In the genomic region with DNA sequence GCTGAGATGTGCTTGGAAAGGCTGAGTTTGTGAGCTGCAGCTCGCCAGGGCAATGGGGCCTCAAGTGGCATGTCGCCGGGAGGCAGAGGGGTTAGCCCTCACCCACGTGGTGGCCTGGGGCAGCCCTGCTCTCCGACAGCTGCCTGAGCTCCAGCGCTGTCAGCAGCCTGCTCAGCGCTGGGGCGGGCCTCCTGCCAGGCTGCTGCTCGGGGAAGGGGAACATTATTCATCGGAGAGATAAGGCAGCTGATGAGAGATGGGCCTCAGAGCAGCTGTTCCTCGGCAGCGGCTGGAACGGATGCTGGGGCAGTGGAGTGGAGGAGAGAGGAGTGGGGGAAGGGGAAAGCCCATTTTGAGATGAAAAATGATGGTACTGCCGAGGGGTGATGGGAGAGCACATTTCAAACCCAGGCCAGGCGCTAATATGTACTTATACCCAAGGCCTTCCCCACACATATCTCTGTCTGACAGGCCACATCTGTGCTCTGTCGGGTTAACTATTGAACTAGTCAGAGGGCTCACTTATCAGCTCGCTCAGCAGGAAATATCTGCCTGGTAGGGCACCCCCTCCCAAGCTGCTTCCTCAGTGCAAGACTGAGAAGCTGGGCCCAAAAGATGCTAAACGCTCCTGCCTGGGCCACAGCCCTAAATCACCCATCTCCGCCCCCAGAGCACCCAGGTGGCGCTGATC, we compare ENCODE assay signal across 8 cellular contexts.
DNase-seq lines count a peak whose midpoint lies in the region; ATAC-seq, FAIRE-seq and TF ChIP-seq lines count a peak whose summit lies in the region.

No MANE protein-coding gene starts in this region.

- H3K9ac ChIP-seq in endothelial cell of umbilical vein (replicated peaks; ENCODE audit: extremely low read depth, insufficient read depth, low read length), result no peak overlapping the region

- H2AFZ ChIP-seq in endothelial cell of umbilical vein (ENCODE audit: low read depth, low read length), result no peak overlapping the region

- no peaks in the 10 kb centered on the region for H3K4me1 Mint-ChIP-seq in Calu3 (ENCODE audit: low read depth, unreplicated experiment)

- no peak for FAIRE-seq in endothelial cell of umbilical vein (lab: Jason Lieb, UNC)

- DNase-seq in Calu3 (peak; percentile 2), NCI-H524 (lab: John Stamatoyannopoulos, UW) (peak; percentile 56 to 84), endothelial cell of umbilical vein (ENCODE audit: low read depth, low spot score) (peak; percentile 4), non-pigmented ciliary epithelial cell (ENCODE audit: low read depth) (peak; percentile 37), gastrocnemius medialis (no peak), cerebellar nuclear complex (lab: John Stamatoyannopoulos, UW) (no peak), NCI-H2107 treated with DMSO at 0.1 percent for 48 hours (lab: John Stamatoyannopoulos, UW; ENCODE audit: unreplicated experiment) (no peak)

- no TSS peak for BruUV-seq in Calu3 (replicated peaks; lab: Mats Ljungman, UMichigan)
- BruUV-seq in endothelial cell of umbilical vein (replicated peaks; lab: Mats Ljungman, UMichigan), result no TSS peak

- TF ChIP-seq POLR2A in endothelial cell of umbilical vein (IDR thresholded peaks at IDR 0.05; ENCODE audit: low read depth, low read length) (no peak), gastrocnemius medialis (IDR thresholded peaks at IDR 0.05) (no peak)

- H3K4me3 Mint-ChIP-seq in Calu3 (ENCODE audit: low read depth, unreplicated experiment), result no peak overlapping the region

- H3K27ac Mint-ChIP-seq in Calu3 (ENCODE audit: unreplicated experiment), result no peak overlapping the region

- H3K36me3 Mint-ChIP-seq in Calu3 (ENCODE audit: insufficient read depth, unreplicated experiment), result no peaks in the 10 kb centered on the region

- H3K4me3 ChIP-seq in endothelial cell of umbilical vein (replicated peaks in 1 of 3; ENCODE audit: insufficient read depth in 1 of 3, low read depth in 1 of 3, low read length in 3 of 3) (no peak overlapping the region), gastrocnemius medialis (no peak overlapping the region)

- dilution Hi-C loops in endothelial cell of umbilical vein (cut with MboI; ENCODE audit: extremely low pct_ligation_motif_present, low sequenced_read_pairs), result no loop called here

- peaks cover 87% of the 10 kb centered on the region for H3K27me3 Mint-ChIP-seq in Calu3 (ENCODE audit: unreplicated experiment)

- intact Hi-C loops in Calu3 (cut with micrococcal nuclease; ENCODE audit: unreplicated experiment), result no loop called here
- intact Hi-C loops in endothelial cell of umbilical vein (cut with micrococcal nuclease), result no loop called here
- intact Hi-C loops in gastrocnemius medialis (cut with DNase I; ENCODE audit: low total_unique reads), result no loop called here

- POLR2A ChIA-PET in endothelial cell of umbilical vein (lab: Charles Lee), result no interaction called here

- CTCF ChIA-PET in Calu3 (lab: Charles Lee) (interaction anchor here (0.7 kb wide), 1 partner anchor 202 kb away, joined by 4 read pairs; no protein-coding TSS in a partner anchor), endothelial cell of umbilical vein (lab: Charles Lee) (no interaction called here)

- H3K9me3 ChIP-seq in endothelial cell of umbilical vein (replicated peaks; ENCODE audit: control insufficient read depth, insufficient read depth, low read length) (no peaks in the 10 kb centered on the region), gastrocnemius medialis (no peaks in the 10 kb centered on the region)

- H3K27ac ChIP-seq in endothelial cell of umbilical vein (ENCODE audit: insufficient read depth, low read depth, low read length), result no peak overlapping the region
- H3K27ac ChIP-seq in gastrocnemius medialis, result no peak overlapping the region

- H3K27me3 ChIP-seq in endothelial cell of umbilical vein (ENCODE audit: control insufficient read depth in 2 of 2, insufficient read depth in 2 of 2, low read length in 2 of 2) (no peaks in the 10 kb centered on the region), gastrocnemius medialis (no peaks in the 10 kb centered on the region)

- no peaks in the 10 kb centered on the region for H3K9me3 Mint-ChIP-seq in Calu3 (ENCODE audit: low read depth, unreplicated experiment)

- no peaks in the 10 kb centered on the region for H3K79me2 ChIP-seq in endothelial cell of umbilical vein (ENCODE audit: control insufficient read depth, insufficient read depth, low read length)

- H3K36me3 ChIP-seq in endothelial cell of umbilical vein (ENCODE audit: control insufficient read depth in 2 of 2, extremely low read depth in 1 of 2, insufficient read depth in 2 of 2, low read length in 2 of 2) (no peaks in the 10 kb centered on the region), gastrocnemius medialis (no peaks in the 10 kb centered on the region)

- ATAC-seq in gastrocnemius medialis (no peak), GM19467 (IDR thresholded peaks at IDR 0.05; ENCODE audit: unreplicated experiment) (no peak)

- in situ Hi-C loops in gastrocnemius medialis (cut with MboI; ENCODE audit: low sequenced_read_pairs in 4 of 4), result no loop called here

- H3K9me1 ChIP-seq in endothelial cell of umbilical vein (replicated peaks; ENCODE audit: control insufficient read depth, extremely low read depth, insufficient read depth, low read length), result no peaks in the 10 kb centered on the region

- H3K4me1 ChIP-seq in endothelial cell of umbilical vein (ENCODE audit: control insufficient read depth, extremely low read depth, insufficient read depth, low read length) (no peaks in the 10 kb centered on the region), gastrocnemius medialis (no peaks in the 10 kb centered on the region)

- H4K20me1 ChIP-seq in endothelial cell of umbilical vein (replicated peaks; ENCODE audit: control insufficient read depth, extremely low read depth, insufficient read depth, low read length), result no peaks in the 10 kb centered on the region

- no peak overlapping the region for H3K4me2 ChIP-seq in endothelial cell of umbilical vein (ENCODE audit: insufficient read depth, low read length)

- TF ChIP-seq CTCF in Calu3 (IDR thresholded peaks at IDR 0.05; ENCODE audit: unreplicated experiment) (no peak), endothelial cell of umbilical vein (IDR thresholded peaks at IDR 0.05; ENCODE audit: extremely low read depth in 1 of 2, insufficient read depth in 1 of 2, low read depth in 1 of 2, low read length in 2 of 2) (no peak), gastrocnemius medialis (IDR thresholded peaks at IDR 0.05 in 4 of 5, conservative IDR thresholded peaks at IDR 0.05 in 1 of 5) (no peak)

TF ChIP-seq in endothelial cell of umbilical vein, 7 proteins besides CTCF, POLR2A, EP300 and RAD21:
- TF ChIP-seq, protein P1, sequence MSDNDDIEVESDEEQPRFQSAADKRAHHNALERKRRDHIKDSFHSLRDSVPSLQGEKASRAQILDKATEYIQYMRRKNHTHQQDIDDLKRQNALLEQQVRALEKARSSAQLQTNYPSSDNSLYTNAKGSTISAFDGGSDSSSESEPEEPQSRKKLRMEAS (IDR thresholded peaks at IDR 0.05; ENCODE audit: insufficient read depth, insufficient read length), result no peak
- no peak for TF ChIP-seq EZH2 (IDR thresholded peaks at IDR 0.05; ENCODE audit: borderline replicate concordance, low read depth, low read length, severe bottlenecking)
- TF ChIP-seq JUN (IDR thresholded peaks at IDR 0.05; ENCODE audit: borderline replicate concordance, insufficient read depth, insufficient read length, low read depth), result no peak
- no peak for TF ChIP-seq MYC (IDR thresholded peaks at IDR 0.05; ENCODE audit: low read depth, low read length)
- no peak for TF ChIP-seq FOS (IDR thresholded peaks at IDR 0.05; ENCODE audit: borderline replicate concordance, insufficient read depth, low read length)
- no peak for TF ChIP-seq POLR2AphosphoS5 (IDR thresholded peaks at IDR 0.05; ENCODE audit: insufficient read depth, low read depth, low read length)
- no peak for TF ChIP-seq GATA2 (IDR thresholded peaks at IDR 0.05; ENCODE audit: insufficient read depth, insufficient read length, low read depth, low read length)

Comparison
In these comparisons a context has a peak if more than half of its experiments do, and no peak if none do; other contexts are left out.
1. DNase-seq: peak in Calu3 (single experiment), NCI-H524 (2 of 2), endothelial cell of umbilical vein (single experiment) and non-pigmented ciliary epithelial cell (single experiment); none in gastrocnemius medialis (0 of 2), cerebellar nuclear complex (0 of 2) and NCI-H2107 treated with DMSO at 0.1 percent for 48 hours (single experiment).